Comparison of ENCODE assay signal across 9 cellular contexts in the genomic region with DNA sequence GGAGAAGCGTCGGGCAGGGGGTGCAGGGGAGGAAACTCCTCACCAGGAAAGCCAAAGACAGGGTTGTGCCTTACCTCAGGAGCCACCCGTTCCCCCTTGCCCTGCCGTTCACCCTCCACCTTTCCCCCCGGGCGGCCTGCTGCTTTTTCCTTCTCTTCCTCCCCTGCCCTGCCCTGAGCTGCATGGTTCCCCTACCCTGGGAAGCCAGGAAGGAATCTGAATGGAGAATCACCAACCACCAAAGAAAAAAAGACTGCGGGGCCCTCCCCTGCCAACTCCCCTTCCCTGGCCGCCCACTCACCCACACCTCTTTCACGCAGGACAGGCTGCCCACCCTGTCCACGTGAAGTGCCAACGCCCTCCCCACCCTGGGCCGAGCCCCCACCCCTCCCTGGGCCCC. TPM values are rescaled to one million over a fixed set of nuclear protein-coding genes. Genes with fewer than 3 reads are reported as not detected.
DNase-seq lines count a peak whose midpoint lies in the region; ATAC-seq and TF ChIP-seq lines count a peak whose summit lies in the region.
"Had no signal": no experiment of that assay in that cellular context is flagged by ENCODE, and none has a peak within 500 bp of the region (broad histone marks: within the 10 kb centered on the region; RNA-seq: fewer than 3 reads in every experiment).

No MANE protein-coding gene starts in this region.

- ATAC-seq in GM21390 (IDR thresholded peaks at IDR 0.05; ENCODE audit: unreplicated experiment) (no peak), HG03139 (IDR thresholded peaks at IDR 0.05; ENCODE audit: unreplicated experiment) (no peak)

- 66 to 71% methylated on average over 2 to 6 of the region's 12 CpGs for WGBS in mesodermal cell (ENCODE audit: insufficient coverage in 2 of 2), 2 experiments
- WGBS in thymus: 6% methylated on average over 12 of the region's 12 CpGs

- H3K4me3 ChIP-seq in SJSA1 (peak overlapping the region; percentile 68; the same call in 1 of the 2 replicates), cardiac fibroblast (replicated peaks in 1 of 2; ENCODE audit: low read depth in 2 of 2, low read length in 2 of 2) (peak overlapping the region in 1 of 2 donors; percentile 85), mesodermal cell (ENCODE audit: extremely low read depth, insufficient read depth, low read length, poor library complexity, severe bottlenecking) (peak overlapping the region; percentile 95), thymus (ENCODE audit: low read length) (peak overlapping the region; percentile 82)

- H3K4me1 ChIP-seq in ES-I3 (ENCODE audit: insufficient read depth, low read length): no peaks in the 10 kb centered on the region
- peaks cover 6% of the 10 kb centered on the region for H3K4me1 ChIP-seq in SJSA1 (replicated peaks)
- H3K4me1 ChIP-seq in mesodermal cell (ENCODE audit: control insufficient read depth, insufficient read depth, low read length, poor library complexity, severe bottlenecking): no peaks in the 10 kb centered on the region
- peaks cover 22% of the 10 kb centered on the region for H3K4me1 ChIP-seq in thymus (ENCODE audit: control insufficient read depth, insufficient read depth, low read length)

- TF ChIP-seq CTCF in cardiac fibroblast (IDR thresholded peaks at IDR 0.05; ENCODE audit: low read depth, low read length): no peak

- no peaks in the 10 kb centered on the region for H3K9me3 ChIP-seq in ES-I3 (ENCODE audit: control insufficient read depth, insufficient read depth, low read length)
- H3K9me3 ChIP-seq in SJSA1 (replicated peaks): no peaks in the 10 kb centered on the region
- no peaks in the 10 kb centered on the region for H3K9me3 ChIP-seq in mesodermal cell (ENCODE audit: control insufficient read depth, low read length)
- H3K9me3 ChIP-seq in thymus (ENCODE audit: control insufficient read depth): no peaks in the 10 kb centered on the region

- peaks cover 12% of the 10 kb centered on the region for H3K36me3 ChIP-seq in ES-I3 (ENCODE audit: insufficient read depth, low read length)
- peaks cover 21% of the 10 kb centered on the region for H3K36me3 ChIP-seq in SJSA1
- peaks cover 25% of the 10 kb centered on the region for H3K36me3 ChIP-seq in mesodermal cell (ENCODE audit: control insufficient read depth, insufficient read depth, low read length)
- peaks cover 6% of the 10 kb centered on the region for H3K36me3 ChIP-seq in thymus (ENCODE audit: control insufficient read depth, insufficient read depth)

- H3K27ac ChIP-seq in SJSA1 (peak overlapping the region; percentile 97; the same call in 1 of the 2 replicates), mesodermal cell (ENCODE audit: low read depth, low read length, severe bottlenecking) (peak overlapping the region; percentile 99), thymus (ENCODE audit: low read depth) (peak overlapping the region; percentile 99)

- peak overlapping the region; percentile 69 for H3K9ac ChIP-seq in ES-I3 (ENCODE audit: low read depth, low read length)

- DNase-seq in SJSA1 (ENCODE audit: low read depth in 1 of 2, low spot score in 2 of 2) (no peak), cardiac fibroblast (ENCODE audit: low read depth in 2 of 2) (peak; percentile 9 to 29), KG1 (lab: John Stamatoyannopoulos, UW) (no peak)

- no peaks in the 10 kb centered on the region for H3K27me3 ChIP-seq in SJSA1 (replicated peaks)
- H3K27me3 ChIP-seq in thymus (ENCODE audit: control insufficient read depth, insufficient read depth): no peaks in the 10 kb centered on the region

RNA-seq across cellular contexts. Expression of gene NFX1, which starts 0.8 kb away (rescaled TPM):
- 10.3 and 13.0 TPM in 2 replicates for total RNA-seq in SJSA1 (2014; rRNA removed; shearing (Covaris generic))
- 20.7 TPM for polyA plus RNA-seq in mesodermal cell (2013, experiment 1 of 2)
- 19.2 TPM for polyA plus RNA-seq in mesodermal cell (2013, experiment 2 of 2)
- 15.5 TPM for polyA plus RNA-seq in thymus

RNA-seq across cellular contexts. Expression of gene CHMP5, which starts 24.7 kb away (rescaled TPM):
- total RNA-seq in SJSA1 (2014; rRNA removed; shearing (Covaris generic)): 60.5 and 65.9 TPM in 2 replicates
- 104 TPM for polyA plus RNA-seq in mesodermal cell (2013, experiment 1 of 2)
- 113 TPM for polyA plus RNA-seq in mesodermal cell (2013, experiment 2 of 2)
- 118 TPM for polyA plus RNA-seq in thymus

RNA-seq across cellular contexts. Expression of gene BAG1, which starts 25.0 kb away (rescaled TPM):
- 25.0 and 39.4 TPM in 2 replicates for total RNA-seq in SJSA1 (2014; rRNA removed; shearing (Covaris generic))
- 22.3 TPM for polyA plus RNA-seq in mesodermal cell (2013, experiment 1 of 2)
- polyA plus RNA-seq in mesodermal cell (2013, experiment 2 of 2): 20.7 TPM
- polyA plus RNA-seq in thymus: 88.8 TPM

RNA-seq across cellular contexts. Expression of gene SPINK4, which starts 49.5 kb away (rescaled TPM):
- not detected in 2 replicates for total RNA-seq in SJSA1 (2014; rRNA removed; shearing (Covaris generic))
- polyA plus RNA-seq in mesodermal cell (2013, experiment 1 of 2): 1.7 TPM
- polyA plus RNA-seq in mesodermal cell (2013, experiment 2 of 2): not detected
- polyA plus RNA-seq in thymus: 2.1 TPM
- total RNA-seq: M059J had no signal

Comparison
In these comparisons a context has a peak if more than half of its experiments do, and no peak if none do; other contexts are left out.
1. DNase-seq: peak in cardiac fibroblast (2 of 2); none in SJSA1 (0 of 2) and KG1 (single experiment).
2. Peak in every context shown above with its lines, with median percentiles within 50 percentile points of each other: H3K27ac ChIP-seq.